ENCODE assay signal across 8 cellular contexts in genomic region chr6:87078983-87079616, GRCh38. TPM values are rescaled to one million over a fixed set of nuclear protein-coding genes. Genes with fewer than 3 reads are reported as not detected.
DNase-seq lines count a peak whose midpoint lies in the region; ATAC-seq and TF ChIP-seq lines count a peak whose summit lies in the region.

No MANE protein-coding gene starts in this region.

- no peak overlapping the region for H3K27ac ChIP-seq in C4-2B
- H3K27ac ChIP-seq in thyroid gland, result no peak overlapping the region

- TF ChIP-seq CTCF in C4-2B (conservative IDR thresholded peaks at IDR 0.05), result peak; percentile 66
- peak in 5 of 6 experiments; percentile 45 to 96 (median 74) for TF ChIP-seq CTCF in thyroid gland (IDR thresholded peaks at IDR 0.05)

- TF ChIP-seq POLR2A in thyroid gland (IDR thresholded peaks at IDR 0.05), result no peak

- no peaks in the 10 kb centered on the region for H3K9me3 Mint-ChIP-seq in activated T-cell treated with anti-CD3 and anti-CD28 coated beads, Interleukin-2, amount 50 U/mL, for 4 hours

- DNase-seq in GM19238 (ENCODE audit: insufficient read length, low spot score) (peak; percentile 46), OCI-M2 (lab: John Stamatoyannopoulos, UW; ENCODE audit: unreplicated experiment) (peak; percentile 47), fibroblast of peridontal ligament (ENCODE audit: extremely low read depth) (peak; percentile 53), non-pigmented ciliary epithelial cell (ENCODE audit: low read depth) (peak; percentile 23), thyroid gland (peak; percentile 76 to 79)
- peak; percentile 38 for DNase-seq in activated T-cell treated with anti-CD3 and anti-CD28 coated beads, Interleukin-2, amount 50 U/mL, for 4 hours

- no peaks in the 10 kb centered on the region for H3K4me1 ChIP-seq in thyroid gland

- no peak overlapping the region for H3K4me3 Mint-ChIP-seq in activated T-cell treated with anti-CD3 and anti-CD28 coated beads, Interleukin-2, amount 50 U/mL, for 4 hours

- peaks cover 19% of the 10 kb centered on the region for H3K27me3 Mint-ChIP-seq in activated T-cell treated with anti-CD3 and anti-CD28 coated beads, Interleukin-2, amount 50 U/mL, for 4 hours (ENCODE audit: low read depth)

- H3K4me3 ChIP-seq in thyroid gland (replicated peaks in 1 of 3), result no peak overlapping the region

- no peaks in the 10 kb centered on the region for H3K4me1 Mint-ChIP-seq in activated T-cell treated with anti-CD3 and anti-CD28 coated beads, Interleukin-2, amount 50 U/mL, for 4 hours (ENCODE audit: low read depth)

- no peaks in the 10 kb centered on the region for H3K27me3 ChIP-seq in thyroid gland

- ATAC-seq in HG03521 (IDR thresholded peaks at IDR 0.05; ENCODE audit: unreplicated experiment), result peak; percentile 68
- peak; percentile 71 to 80 for ATAC-seq in activated T-cell treated with anti-CD3 and anti-CD28 coated beads, Interleukin-2, amount 50 U/mL, for 4 hours

- H3K36me3 Mint-ChIP-seq in activated T-cell treated with anti-CD3 and anti-CD28 coated beads, Interleukin-2, amount 50 U/mL, for 4 hours (ENCODE audit: insufficient read depth), result no peaks in the 10 kb centered on the region

- intact Hi-C loops in thyroid gland (cut with DNase I), result no loop called here

- 27 to 33% methylated on average over 8 of the region's 8 CpGs for WGBS in thyroid gland, 2 donors

- no peaks in the 10 kb centered on the region for H3K36me3 ChIP-seq in thyroid gland

- no peaks in the 10 kb centered on the region for H3K9me3 ChIP-seq in thyroid gland

RNA-seq across cellular contexts. Expression of gene CGA, which starts 15.8 kb away (rescaled TPM):
- not detected for total RNA-seq in activated T-cell treated with anti-CD3 and anti-CD28 coated beads, Interleukin-2, amount 50 U/mL, for 4 hours
- not detected for total RNA-seq in thyroid gland

Comparison
In these comparisons a context has a peak if more than half of its experiments do, and no peak if none do; other contexts are left out.
1. DNase-seq: peak in every context shown above with its lines; median percentile 78 in thyroid gland; 53 in fibroblast of peridontal ligament; 47 in OCI-M2; 46 in GM19238; 38 in activated T-cell treated with anti-CD3 and anti-CD28 coated beads, Interleukin-2, amount 50 U/mL, for 4 hours; 23 in non-pigmented ciliary epithelial cell.